27 cellular contexts compared by ENCODE assay signal in the genomic region with DNA sequence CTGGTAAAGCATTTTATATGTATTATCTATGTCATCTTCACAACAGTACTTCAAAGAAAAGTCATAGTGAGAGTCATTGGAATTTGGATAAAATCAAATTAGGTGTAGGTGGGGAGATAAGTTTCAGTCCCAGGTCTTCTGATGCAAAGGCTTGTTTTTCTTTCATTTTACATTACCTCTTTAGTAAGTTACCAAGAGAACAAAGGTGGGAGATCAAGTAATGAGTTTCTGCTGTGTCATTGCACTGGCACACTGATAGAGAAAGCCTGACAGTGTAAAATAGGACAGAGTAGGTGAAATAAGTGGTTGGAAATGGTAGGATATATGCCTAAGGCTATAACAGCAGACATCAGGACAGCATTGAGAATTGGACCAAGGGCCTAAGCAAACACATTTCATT.
DNase-seq lines count a peak whose midpoint lies in the region; ATAC-seq and TF ChIP-seq lines count a peak whose summit lies in the region.
"Had no signal": no experiment of that assay in that cellular context is flagged by ENCODE, and none has a peak within 500 bp of the region (broad histone marks: within the 10 kb centered on the region; RNA-seq: fewer than 3 reads in every experiment).

No MANE protein-coding gene starts in this region.

- H3K4me3 ChIP-seq in IMR-90 (ENCODE audit: insufficient read depth, low read depth, low read length) (no peak overlapping the region), neural progenitor cell (no peak overlapping the region)
- H3K4me3 ChIP-seq: A549, GM12878, hepatocyte had no signal

- in situ Hi-C loops in IMR-90 (cut with MboI; ENCODE audit: low sequenced_read_pairs), result no loop called here

- H3K4ac ChIP-seq in IMR-90 (ENCODE audit: low read depth, low read length), result no peak overlapping the region

- H2AK9ac ChIP-seq in IMR-90 (replicated peaks; ENCODE audit: low read depth, low read length, poor library complexity), result no peak overlapping the region

- ATAC-seq in activated CD4-positive, alpha-beta T cell treated with anti-CD3 and anti-CD28 coated beads for 36 hours, result peak; percentile 53
- ATAC-seq in HG02588 (IDR thresholded peaks at IDR 0.05; ENCODE audit: unreplicated experiment), result peak; percentile 77
- ATAC-seq in IMR-90 (ENCODE audit: low read depth), result no peak
- ATAC-seq: A549; esophagus mucosa; GM12878; left ventricle myocardium superior; natural killer cell treated with Interleukin-12 subunit alpha and Interleukin-12 subunit beta and Interleukin-15 and Interleukin-18, amount 100 ng/mL, for 72 hours had no signal

- H3F3A ChIP-seq in neural progenitor cell (ENCODE audit: low read depth), result no peaks in the 10 kb centered on the region

- no peak overlapping the region for H4K5ac ChIP-seq in IMR-90 (ENCODE audit: low read depth, low read length)

- CTCF ChIA-PET in activated CD4-positive, alpha-beta T cell treated with anti-CD3 and anti-CD28 coated beads for 36 hours (lab: Charles Lee), result no interaction called here
- CTCF ChIA-PET in IMR-90 (lab: Yijun Ruan, JAX), result no interaction called here

- BruUV-seq in IMR-90 (replicated peaks; lab: Mats Ljungman, UMichigan), result no TSS peak

- H4K20me1 ChIP-seq in IMR-90 (ENCODE audit: insufficient read depth, low read length) (no peaks in the 10 kb centered on the region), neural progenitor cell (ENCODE audit: low read depth) (no peaks in the 10 kb centered on the region)

- TF ChIP-seq CTCF in IMR-90 (conservative IDR thresholded peaks at IDR 0.05; ENCODE audit: low read depth, low read length) (no peak), neural progenitor cell (IDR thresholded peaks at IDR 0.05) (no peak)

- no peak for TF ChIP-seq RAD21 in IMR-90 (IDR thresholded peaks at IDR 0.05; ENCODE audit: low read length)

- H3K9me1 ChIP-seq in IMR-90 (ENCODE audit: insufficient read depth, low read length), result no peaks in the 10 kb centered on the region

- H3K27me3 ChIP-seq in IMR-90 (ENCODE audit: control insufficient read depth, insufficient read depth, low read length) (no peaks in the 10 kb centered on the region), neural progenitor cell (no peaks in the 10 kb centered on the region)
- H3K27me3 ChIP-seq: BE2C had no signal

- peaks cover 3% of the 10 kb centered on the region for H3K4me1 Mint-ChIP-seq in activated CD4-positive, alpha-beta T cell treated with anti-CD3 and anti-CD28 coated beads for 36 hours
- H3K4me1 Mint-ChIP-seq in neural progenitor cell, result no peaks in the 10 kb centered on the region

- no peak overlapping the region for H3K23ac ChIP-seq in IMR-90 (ENCODE audit: low read depth, low read length)

- no peak for DNase-seq in activated CD4-positive, alpha-beta T cell treated with anti-CD3 and anti-CD28 coated beads for 36 hours
- no peak for DNase-seq in activated CD4-positive, alpha-beta T cell treated with anti-CD3 and anti-CD28 coated beads, Interleukin-2, amount 50 U/mL, for 48 hours
- DNase-seq in IMR-90, result no peak
- no peak for DNase-seq in neural progenitor cell (ENCODE audit: low spot score)
- DNase-seq in SKM-1 treated with dmso at 0.1 percent for 144 hours (lab: John Stamatoyannopoulos, UW; ENCODE audit: unreplicated experiment), result no peak
- no peak for DNase-seq in activated naive CD4-positive, alpha-beta T cell treated with anti-CD3 and anti-CD28 coated beads, Interleukin-2, amount 50 U/mL, for 16 hours
- no peak for DNase-seq in EL
- DNase-seq: activated CD4-positive, alpha-beta T cell treated with anti-CD3 and anti-CD28 coated beads for 48 hours; activated effector memory CD4-positive, alpha-beta T cell treated with Interleukin-2 at 50 U/mL for 16 hours; BE2C; DMS79; effector CD8-positive, alpha-beta T cell; left ventricle myocardium superior; midbrain; NCI-H1930; NCI-H345; posterior cingulate gyrus; substantia nigra had no signal

- H3K27ac ChIP-seq in IMR-90 (ENCODE audit: insufficient read depth, low read length) (no peak overlapping the region), neural progenitor cell (no peak overlapping the region)
- H3K27ac ChIP-seq: A549, hepatocyte, KMS-11 had no signal

- H3K9me3 ChIP-seq in IMR-90 (ENCODE audit: control insufficient read depth, insufficient read depth, low read length), result no peaks in the 10 kb centered on the region
- H3K9me3 ChIP-seq in neural progenitor cell (ENCODE audit: low read depth), result no peaks in the 10 kb centered on the region
- H3K9me3 ChIP-seq: A549, BE2C had no signal

- no peak overlapping the region for H4K91ac ChIP-seq in IMR-90 (ENCODE audit: insufficient read depth, low read depth, low read length)

- H3K4me3 Mint-ChIP-seq in activated CD4-positive, alpha-beta T cell treated with anti-CD3 and anti-CD28 coated beads for 36 hours, result no peak overlapping the region
- no peak overlapping the region for H3K4me3 Mint-ChIP-seq in neural progenitor cell
- H3K4me3 Mint-ChIP-seq: brain; natural killer cell treated with Interleukin-12 subunit alpha and Interleukin-12 subunit beta and Interleukin-15 and Interleukin-18, amount 100 ng/mL, for 72 hours; T-helper 1 cell treated with Interleukin-12 subunit alpha and Interleukin-12 subunit beta and Interleukin-4 antibody, amounts not matched to agents 30 μg/mL and 1 μg/mL, for 36 hours had no signal

- no peak overlapping the region for H4K8ac ChIP-seq in IMR-90 (ENCODE audit: low read depth in 2 of 2, low read length in 2 of 2)

- H2AFZ ChIP-seq in IMR-90 (replicated peaks; ENCODE audit: low read length, poor library complexity) (no peak overlapping the region), neural progenitor cell (replicated peaks) (peak overlapping the region; percentile 29)
- H2AFZ ChIP-seq: hepatocyte had no signal

- H2AK5ac ChIP-seq in IMR-90 (ENCODE audit: low read depth, low read length), result no peak overlapping the region

- POLR2A ChIA-PET in activated CD4-positive, alpha-beta T cell treated with anti-CD3 and anti-CD28 coated beads for 36 hours (lab: Charles Lee), result no interaction called here
- POLR2A ChIA-PET in IMR-90 (lab: Charles Lee; ENCODE audit: unreplicated experiment), result no interaction called here

- H2BK20ac ChIP-seq in IMR-90 (ENCODE audit: low read depth, low read length), result no peak overlapping the region

- H3K36me3 ChIP-seq in IMR-90 (ENCODE audit: control insufficient read depth, insufficient read depth, low read length) (no peaks in the 10 kb centered on the region), neural progenitor cell (no peaks in the 10 kb centered on the region)
- H3K36me3 ChIP-seq: BE2C had no signal

- H3K9ac ChIP-seq in IMR-90 (ENCODE audit: low read depth, low read length) (no peak overlapping the region), neural progenitor cell (no peak overlapping the region)
- H3K9ac ChIP-seq: KMS-11 had no signal

- H3K4me2 ChIP-seq in IMR-90 (ENCODE audit: low read depth, low read length), result no peak overlapping the region
- H3K4me2 ChIP-seq in neural progenitor cell, result no peak overlapping the region
- H3K4me2 ChIP-seq: A549, hepatocyte, KMS-11 had no signal

- no peak overlapping the region for H3K18ac ChIP-seq in IMR-90 (ENCODE audit: low read depth, low read length)

- no peaks in the 10 kb centered on the region for H3K36me3 Mint-ChIP-seq in activated CD4-positive, alpha-beta T cell treated with anti-CD3 and anti-CD28 coated beads for 36 hours (ENCODE audit: low read depth)
- H3K36me3 Mint-ChIP-seq in neural progenitor cell, result no peaks in the 10 kb centered on the region
- H3K36me3 Mint-ChIP-seq: brain; natural killer cell treated with Interleukin-12 subunit alpha and Interleukin-12 subunit beta and Interleukin-15 and Interleukin-18, amount 100 ng/mL, for 72 hours had no signal

- H3K79me1 ChIP-seq in IMR-90 (ENCODE audit: low read depth in 1 of 2, low read length in 2 of 2), result no peaks in the 10 kb centered on the region

- H3K56ac ChIP-seq in IMR-90 (ENCODE audit: extremely low read depth, insufficient read depth, low read length), result no peak overlapping the region

- TF ChIP-seq POLR2A in IMR-90 (IDR thresholded peaks at IDR 0.05; ENCODE audit: low read depth, low read length), result no peak

- peaks cover 6% of the 10 kb centered on the region for H3K27me3 Mint-ChIP-seq in activated CD4-positive, alpha-beta T cell treated with anti-CD3 and anti-CD28 coated beads for 36 hours
- no peaks in the 10 kb centered on the region for H3K27me3 Mint-ChIP-seq in neural progenitor cell (ENCODE audit: insufficient read depth, low read depth)
- H3K27me3 Mint-ChIP-seq: brain; natural killer cell treated with Interleukin-12 subunit alpha and Interleukin-12 subunit beta and Interleukin-15 and Interleukin-18, amount 100 ng/mL, for 72 hours had no signal

- H3K4me1 ChIP-seq in IMR-90 (ENCODE audit: control insufficient read depth, insufficient read depth, low read length), result no peaks in the 10 kb centered on the region
- H3K4me1 ChIP-seq in neural progenitor cell, result no peaks in the 10 kb centered on the region
- H3K4me1 ChIP-seq: A549, BE2C had no signal

- H2BK15ac ChIP-seq in IMR-90 (ENCODE audit: low read depth, low read length), result no peak overlapping the region

- intact Hi-C loops in activated CD4-positive, alpha-beta T cell treated with anti-CD3 and anti-CD28 coated beads for 36 hours (cut with DNase I, micrococcal nuclease), result no loop called here
- intact Hi-C loops in IMR-90 (cut with micrococcal nuclease), result no loop called here

- H2BK120ac ChIP-seq in IMR-90 (ENCODE audit: low read depth, low read length), result no peak overlapping the region

- no peak overlapping the region for H3K14ac ChIP-seq in IMR-90 (replicated peaks; ENCODE audit: low read depth, low read length)

- no peak overlapping the region for H3K27ac Mint-ChIP-seq in activated CD4-positive, alpha-beta T cell treated with anti-CD3 and anti-CD28 coated beads for 36 hours
- no peak overlapping the region for H3K27ac Mint-ChIP-seq in neural progenitor cell
- H3K27ac Mint-ChIP-seq: brain; natural killer cell treated with Interleukin-12 subunit alpha and Interleukin-12 subunit beta and Interleukin-15 and Interleukin-18, amount 100 ng/mL, for 72 hours; T-helper 1 cell treated with Interleukin-12 subunit alpha and Interleukin-12 subunit beta and Interleukin-4 antibody, amounts not matched to agents 30 μg/mL and 1 μg/mL, for 36 hours had no signal

- H3K9me3 Mint-ChIP-seq in activated CD4-positive, alpha-beta T cell treated with anti-CD3 and anti-CD28 coated beads for 36 hours (ENCODE audit: low read depth), result no peaks in the 10 kb centered on the region
- H3K9me3 Mint-ChIP-seq in neural progenitor cell, result no peaks in the 10 kb centered on the region
- H3K9me3 Mint-ChIP-seq: T-helper 1 cell treated with Interleukin-12 subunit alpha and Interleukin-12 subunit beta and Interleukin-4 antibody, amounts not matched to agents 30 μg/mL and 1 μg/mL, for 36 hours had no signal

- no peak overlapping the region for H2BK5ac ChIP-seq in IMR-90 (ENCODE audit: low read depth, low read length, poor library complexity, severe bottlenecking)

- H3K79me2 ChIP-seq in neural progenitor cell (ENCODE audit: low read depth), result no peaks in the 10 kb centered on the region
- H3K79me2 ChIP-seq: hepatocyte had no signal

- dilution Hi-C loops in IMR-90 (cut with HindIII; ENCODE audit: low sequenced_read_pairs, unreplicated experiment), result no loop called here

TF ChIP-seq in IMR-90, 13 proteins besides CTCF, POLR2A, EP300 and RAD21 (continues in another document):
- TF ChIP-seq NFE2L2 (IDR thresholded peaks at IDR 0.05; ENCODE audit: low read depth, low read length), result 0 out of 2 replicates have a peak, but pooled peaks have one; percentile 7
